ENCODE assay signal across 28 cellular contexts in genomic region chr1:158434755-158435154, GRCh38.
"Had no signal": no experiment of that assay in that cellular context is flagged by ENCODE, and none has a peak within 500 bp of the region (broad histone marks: within the 10 kb centered on the region; RNA-seq: fewer than 3 reads in every experiment).

No MANE protein-coding gene starts in this region.

- H3K27ac ChIP-seq: adrenal gland, body of pancreas, breast epithelium, KMS-11, Peyer's patch, SJSA1 had no signal

- ATAC-seq: activated CD8-positive, alpha-beta T cell treated with anti-CD3 and anti-CD28 coated beads for 36 hours; activated naive CD4-positive, alpha-beta T cell treated with anti-CD3 and anti-CD28 coated beads, Interleukin-2, amount 50 U/mL, for 72 hours; body of pancreas; PC-3 had no signal

- H3K36me3 ChIP-seq: adrenal gland, breast epithelium, Peyer's patch, SJSA1 had no signal

- DNase-seq: activated CD4-positive, alpha-beta T cell treated with anti-CD3 and anti-CD28 coated beads, Interleukin-2, amount 10 ng/mL, durations not matched to agents 24 days and 14 days; activated CD4-positive, alpha-beta T cell treated with anti-CD3 and anti-CD28 coated beads, Interleukin-2, amount 50 U/mL, for 4 hours; activated CD8-positive, alpha-beta T cell treated with anti-CD3 and anti-CD28 coated beads for 36 hours; activated gamma-delta T cell; activated naive CD4-positive, alpha-beta T cell treated with anti-CD3 and anti-CD28 coated beads for 36 hours; activated T-cell treated with anti-CD3 and anti-CD28 coated beads, Interleukin-2, amount 50 U/mL, for 1 hour; adrenal gland; body of pancreas; NCI-H1092 treated with DMSO at 0.1 percent for 48 hours; NCI-H1417; NCI-H146; NCI-H187; NCI-H2029 treated with DMSO at 0.1 percent for 48 hours; NCI-H2107; NCI-H2171; NCI-H510A; NCI-H526; NCI-H748 treated with DMSO at 0.1 percent for 48 hours; NK-92 treated with Interleukin-12 subunit alpha and Interleukin-12 subunit beta, amount 100 ng/mL, for 24 hours; PC-3; Peyer's patch; RPMI8226; SHP77 treated with DMSO at 0.1 percent for 48 hours; SK-N-SH had no signal

- H3K4me1 ChIP-seq: adrenal gland, body of pancreas, breast epithelium, Peyer's patch, SJSA1 had no signal

- H3K4me2 ChIP-seq: KMS-11, SK-N-SH had no signal

- H3K9me3 ChIP-seq: adrenal gland, body of pancreas, breast epithelium, SJSA1, SK-N-SH had no signal

- H3K27me3 ChIP-seq: adrenal gland, body of pancreas, Peyer's patch, SJSA1 had no signal

- H3K4me3 ChIP-seq: adrenal gland, body of pancreas, breast epithelium, Peyer's patch, SJSA1 had no signal

- H3K9ac ChIP-seq: KMS-11, SK-N-SH had no signal
